17 cellular contexts compared by ENCODE assay signal in the genomic region with DNA sequence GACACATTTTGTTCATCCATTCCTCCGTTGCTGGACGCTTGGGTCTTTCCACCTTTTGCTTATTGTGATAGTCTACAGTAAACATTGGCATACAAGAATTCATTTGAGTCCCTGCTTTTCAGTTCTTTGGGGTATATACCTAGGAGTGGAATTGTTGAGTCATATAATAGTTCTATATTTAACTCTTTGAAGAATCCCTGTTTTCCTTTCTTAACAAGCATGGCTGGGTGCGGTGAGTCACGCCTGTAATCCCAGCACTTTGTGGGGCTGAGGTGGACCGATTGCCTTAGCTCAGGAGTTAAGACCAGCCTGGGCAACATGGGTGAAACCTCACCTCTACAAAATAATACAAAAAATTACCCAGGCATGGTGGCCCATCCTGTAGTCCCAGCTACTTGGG.
A peak's percentile ranks its signal among the peaks of the same experiment; 100 is the strongest.
DNase-seq lines count a peak whose midpoint lies in the region; ATAC-seq, FAIRE-seq and TF ChIP-seq lines count a peak whose summit lies in the region.
"Had no signal": no experiment of that assay in that cellular context is flagged by ENCODE, and none has a peak within 500 bp of the region (broad histone marks: within the 10 kb centered on the region; RNA-seq: fewer than 3 reads in every experiment).

No MANE protein-coding gene starts in this region.

- TF ChIP-seq CTCF in A673 (conservative IDR thresholded peaks at IDR 0.05; ENCODE audit: low read depth, low read length) (no peak), HFFc6 (IDR thresholded peaks at IDR 0.05) (no peak), fibroblast of villous mesenchyme (IDR thresholded peaks at IDR 0.05; ENCODE audit: insufficient read depth, low read depth, low read length) (no peak), HepG2 (CRISPR knock-in tag; IDR thresholded peaks at IDR 0.05) (no peak), suprapubic skin (IDR thresholded peaks at IDR 0.05) (no peak)

- H3K36me3 Mint-ChIP-seq in HFFc6 (ENCODE audit: low read depth): 0 out of 2 replicates have a peak, but pooled peaks cover 4% of the 10 kb centered on the region

- TF ChIP-seq EP300 in HepG2 (IDR thresholded peaks at IDR 0.05; ENCODE audit: low read depth in 2 of 2, low read length in 2 of 2): no peak
- no peak for TF ChIP-seq EP300 in HepG2 (CRISPR knock-in tag; IDR thresholded peaks at IDR 0.05; ENCODE audit: borderline replicate concordance)
- no peak for TF ChIP-seq EP300 in suprapubic skin (IDR thresholded peaks at IDR 0.05)

- H3K9me3 Mint-ChIP-seq in HFFc6: peaks cover 3% of the 10 kb centered on the region; the same call in 1 of the 2 replicates
- H3K9me3 Mint-ChIP-seq: T-helper 1 cell treated with Interleukin-12 subunit alpha and Interleukin-12 subunit beta and Interleukin-4 antibody, amounts not matched to agents 30 μg/mL and 1 μg/mL, for 36 hours had no signal

- H3K27ac Mint-ChIP-seq in HFFc6: peak overlapping the region; percentile 95
- H3K27ac Mint-ChIP-seq: T-helper 1 cell treated with Interleukin-12 subunit alpha and Interleukin-12 subunit beta and Interleukin-4 antibody, amounts not matched to agents 30 μg/mL and 1 μg/mL, for 36 hours had no signal

- H4K20me1 ChIP-seq in HepG2 (ENCODE audit: insufficient read depth, low read length): no peaks in the 10 kb centered on the region

- POLR2A ChIA-PET in A673 (lab: Charles Lee; ENCODE audit: low non-redundant PET) (no interaction called here), HepG2 (lab: Yijun Ruan, JAX) (no interaction called here)

- no peak overlapping the region for H3K4me3 ChIP-seq in A673 (ENCODE audit: low read depth, low read length, poor library complexity, severe bottlenecking)
- peak overlapping the region; percentile 77 for H3K4me3 ChIP-seq in adipocyte (ENCODE audit: low read length)
- peak overlapping the region; percentile 47 for H3K4me3 ChIP-seq in fibroblast of villous mesenchyme (ENCODE audit: low read depth, low read length)
- no peak overlapping the region for H3K4me3 ChIP-seq in HepG2 (replicated peaks in 1 of 3; ENCODE audit: insufficient read depth in 1 of 3, low read depth in 2 of 3, low read length in 3 of 3)
- no peak overlapping the region for H3K4me3 ChIP-seq in suprapubic skin
- H3K4me3 ChIP-seq: lung, tibial artery had no signal

- BruUV-seq in A673 (replicated peaks; lab: Mats Ljungman, UMichigan) (no TSS peak), HepG2 (replicated peaks; lab: Mats Ljungman, UMichigan) (no TSS peak)

- peaks cover 5% of the 10 kb centered on the region for H3K4me1 ChIP-seq in A673 (ENCODE audit: insufficient read depth, low read length, poor library complexity, severe bottlenecking)
- H3K4me1 ChIP-seq in adipocyte (ENCODE audit: control insufficient read depth, insufficient read depth, low read length): peaks cover 7% of the 10 kb centered on the region
- peaks cover 24% of the 10 kb centered on the region for H3K4me1 ChIP-seq in HepG2 (ENCODE audit: insufficient read depth, low read length)
- H3K4me1 ChIP-seq in suprapubic skin: no peaks in the 10 kb centered on the region
- H3K4me1 ChIP-seq: tibial artery had no signal

- peak; percentile 15 for DNase-seq in A673 (ENCODE audit: low spot score)
- DNase-seq in HFFc6: peak; percentile 83
- DNase-seq in adipocyte (ENCODE audit: low read depth): peak; percentile 90
- DNase-seq in fibroblast of villous mesenchyme (ENCODE audit: low read depth): peak; percentile 68
- no peak for DNase-seq in stimulated activated naive CD4-positive, alpha-beta T cell treated with Interleukin-2 at 50 U/mL for 16 hours (lab: John Stamatoyannopoulos, UW)
- no peak for DNase-seq in HepG2 (ENCODE audit: low spot score)
- no peak for DNase-seq in suprapubic skin (ENCODE audit: low spot score in 2 of 2)
- DNase-seq: activated CD4-positive, alpha-beta T cell treated with anti-CD3 and anti-CD28 coated beads, Interleukin-2, amount 50 U/mL, for 4 hours; caudate nucleus; NCI-H446 treated with DMSO at 0.1 percent for 48 hours; tibial artery had no signal

- H3K27me3 Mint-ChIP-seq in HFFc6 (ENCODE audit: insufficient read depth): peaks cover 15% of the 10 kb centered on the region

- H3K79me2 ChIP-seq in HepG2 (ENCODE audit: insufficient read depth, low read length): no peaks in the 10 kb centered on the region

- H3K4me2 ChIP-seq in HepG2 (ENCODE audit: low read depth, low read length): no peak overlapping the region

- TF ChIP-seq POLR2A in HepG2 (IDR thresholded peaks at IDR 0.05; ENCODE audit: insufficient read depth in 1 of 2, low read depth in 2 of 2, low read length in 2 of 2) (no peak), suprapubic skin (IDR thresholded peaks at IDR 0.05) (no peak)

- no peak for ATAC-seq in HG03439 (IDR thresholded peaks at IDR 0.05; ENCODE audit: unreplicated experiment)
- ATAC-seq in HepG2: no peak

- H2AFZ ChIP-seq in HepG2 (ENCODE audit: low read length): no peak overlapping the region

- H3K27ac ChIP-seq in A673 (ENCODE audit: low read depth, low read length, poor library complexity, severe bottlenecking) (no peak overlapping the region), HepG2 (ENCODE audit: extremely low read length, insufficient read depth, low read length) (no peak overlapping the region), suprapubic skin (no peak overlapping the region)
- H3K27ac ChIP-seq: epithelial cell of prostate, tibial artery had no signal

- H3K9ac ChIP-seq in adipocyte (ENCODE audit: low read length): peak overlapping the region; percentile 63
- H3K9ac ChIP-seq in HepG2 (ENCODE audit: insufficient read depth, low read depth, low read length): no peak overlapping the region

- CTCF ChIA-PET in A673 (lab: Charles Lee): no interaction called here
- CTCF ChIA-PET in HepG2 (lab: Yijun Ruan, JAX; ENCODE audit: low intra/inter-chr PET ratio, low total read pairs): no interaction called here

- H3K36me3 ChIP-seq in A673 (ENCODE audit: insufficient read depth, low read length, poor library complexity, severe bottlenecking): no peaks in the 10 kb centered on the region
- H3K36me3 ChIP-seq in adipocyte (ENCODE audit: control insufficient read depth, insufficient read depth, low read length, severe bottlenecking): no peaks in the 10 kb centered on the region
- H3K36me3 ChIP-seq in HepG2 (replicated peaks in 1 of 2; ENCODE audit: control insufficient read depth in 1 of 2, insufficient read depth in 2 of 2, low read length in 2 of 2): no peaks in the 10 kb centered on the region
- H3K36me3 ChIP-seq in suprapubic skin: no peaks in the 10 kb centered on the region
- H3K36me3 ChIP-seq: tibial artery had no signal

- H3K9me3 ChIP-seq in A673 (ENCODE audit: low read depth, low read length, poor library complexity, severe bottlenecking) (no peaks in the 10 kb centered on the region), adipocyte (ENCODE audit: control insufficient read depth, low read length) (no peaks in the 10 kb centered on the region), HepG2 (ENCODE audit: low read length) (no peaks in the 10 kb centered on the region), suprapubic skin (no peaks in the 10 kb centered on the region)
- H3K9me3 ChIP-seq: tibial artery had no signal

- 57% methylated on average over 5 of the region's 5 CpGs for WGBS in HepG2 (ENCODE audit: low lambda C conversion rate)
- WGBS in suprapubic skin: 73% methylated on average over 5 of the region's 5 CpGs

- in situ Hi-C loops in HepG2 (cut with HindIII; ENCODE audit: extremely low pct_ligation_motif_present, low pct_unique_long_range_greater_than_20kb): no loop called here

- peak overlapping the region; percentile 89 for H3K4me3 Mint-ChIP-seq in HFFc6
- H3K4me3 Mint-ChIP-seq: T-helper 1 cell treated with Interleukin-12 subunit alpha and Interleukin-12 subunit beta and Interleukin-4 antibody, amounts not matched to agents 30 μg/mL and 1 μg/mL, for 36 hours had no signal

- no peak for FAIRE-seq in HepG2 (lab: Jason Lieb, UNC)
- FAIRE-seq: GM12892, GM19239 had no signal

- H3K4me1 Mint-ChIP-seq in HFFc6 (ENCODE audit: low read depth): peaks cover 29% of the 10 kb centered on the region

- intact Hi-C loops in A673 (cut with micrococcal nuclease; ENCODE audit: unreplicated experiment): no loop called here
- intact Hi-C loops in HepG2 (cut with micrococcal nuclease; ENCODE audit: unreplicated experiment): no loop called here

- no peak for TF ChIP-seq RAD21 in HepG2 (CRISPR knock-in tag; IDR thresholded peaks at IDR 0.05)

- H3K27me3 ChIP-seq in A673 (replicated peaks; ENCODE audit: insufficient read depth, low read depth, low read length, poor library complexity) (no peaks in the 10 kb centered on the region), adipocyte (replicated peaks; ENCODE audit: control insufficient read depth, insufficient read depth, low read length) (peaks cover 11% of the 10 kb centered on the region), HepG2 (ENCODE audit: control insufficient read depth in 1 of 2, insufficient read depth in 2 of 2, low read length in 2 of 2) (peaks cover 7 to 53% of the 10 kb centered on the region in 2 experiments), suprapubic skin (peaks cover 8% of the 10 kb centered on the region)

TF ChIP-seq in HepG2, 621 proteins besides CTCF, POLR2A, EP300 and RAD21 (continues in another document):
- no peak for TF ChIP-seq MIER2 (CRISPR knock-in tag; IDR thresholded peaks at IDR 0.05)
- no peak for TF ChIP-seq FLYWCH1 (CRISPR knock-in tag; IDR thresholded peaks at IDR 0.05)
- no peak for TF ChIP-seq ZNF414 (CRISPR knock-in tag; IDR thresholded peaks at IDR 0.05)
- TF ChIP-seq, protein P1, sequence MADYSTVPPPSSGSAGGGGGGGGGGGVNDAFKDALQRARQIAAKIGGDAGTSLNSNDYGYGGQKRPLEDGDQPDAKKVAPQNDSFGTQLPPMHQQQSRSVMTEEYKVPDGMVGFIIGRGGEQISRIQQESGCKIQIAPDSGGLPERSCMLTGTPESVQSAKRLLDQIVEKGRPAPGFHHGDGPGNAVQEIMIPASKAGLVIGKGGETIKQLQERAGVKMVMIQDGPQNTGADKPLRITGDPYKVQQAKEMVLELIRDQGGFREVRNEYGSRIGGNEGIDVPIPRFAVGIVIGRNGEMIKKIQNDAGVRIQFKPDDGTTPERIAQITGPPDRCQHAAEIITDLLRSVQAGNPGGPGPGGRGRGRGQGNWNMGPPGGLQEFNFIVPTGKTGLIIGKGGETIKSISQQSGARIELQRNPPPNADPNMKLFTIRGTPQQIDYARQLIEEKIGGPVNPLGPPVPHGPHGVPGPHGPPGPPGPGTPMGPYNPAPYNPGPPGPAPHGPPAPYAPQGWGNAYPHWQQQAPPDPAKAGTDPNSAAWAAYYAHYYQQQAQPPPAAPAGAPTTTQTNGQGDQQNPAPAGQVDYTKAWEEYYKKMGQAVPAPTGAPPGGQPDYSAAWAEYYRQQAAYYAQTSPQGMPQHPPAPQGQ (CRISPR knock-in tag; IDR thresholded peaks at IDR 0.05; ENCODE audit: borderline replicate concordance): no peak
- TF ChIP-seq REPIN1 (CRISPR knock-in tag; IDR thresholded peaks at IDR 0.05; ENCODE audit: borderline replicate concordance, low read depth): no peak
- TF ChIP-seq ZNF44 (CRISPR knock-in tag; IDR thresholded peaks at IDR 0.05): no peak

Comparison
In these comparisons a context has a peak if more than half of its experiments do, and no peak if none do; other contexts are left out.
1. DNase-seq: peak in A673 (single experiment), HFFc6 (single experiment), adipocyte (single experiment) and fibroblast of villous mesenchyme (single experiment); none in stimulated activated naive CD4-positive, alpha-beta T cell treated with Interleukin-2 at 50 U/mL for 16 hours (single experiment), HepG2 (single experiment) and suprapubic skin (0 of 2).
2. H3K4me3 ChIP-seq: peak in adipocyte (single experiment) and fibroblast of villous mesenchyme (single experiment); none in A673 (single experiment), HepG2 (0 of 3) and suprapubic skin (single experiment).